Comparison of ENCODE assay signal across 8 cellular contexts in the genomic region with DNA sequence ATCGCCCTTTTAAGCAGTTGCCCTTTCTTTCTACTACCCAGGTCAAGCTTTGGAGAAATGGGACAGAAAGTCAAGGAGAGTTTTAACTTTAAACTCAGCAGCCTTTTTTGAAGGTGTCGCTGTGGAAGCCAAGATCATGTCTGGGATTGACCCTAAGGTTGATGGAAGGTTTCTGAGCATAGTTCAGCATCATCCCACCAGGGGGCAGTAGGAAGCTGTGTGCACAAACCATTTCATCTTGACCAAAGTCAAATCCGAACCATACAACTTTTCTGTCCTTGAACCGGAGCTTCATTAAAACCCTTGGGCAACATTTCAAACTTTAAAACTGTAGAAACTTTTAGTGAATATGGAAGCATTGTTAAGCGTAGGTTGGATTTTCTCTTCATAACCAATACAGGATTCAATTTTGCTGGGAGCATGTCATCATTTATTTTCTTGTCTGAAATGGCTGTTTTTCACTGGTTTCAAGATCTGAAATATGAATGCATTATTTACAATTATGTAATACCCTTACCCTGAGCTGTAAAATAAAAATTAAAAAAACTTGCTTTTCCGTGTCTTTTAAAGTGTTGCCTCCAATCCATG.
DNase-seq lines count a peak whose midpoint lies in the region; ATAC-seq and TF ChIP-seq lines count a peak whose summit lies in the region.

No MANE protein-coding gene starts in this region.

- POLR2A ChIA-PET in naive thymus-derived CD8-positive, alpha-beta T cell (lab: Charles Lee), result no interaction called here

- DNase-seq in HL-60 (ENCODE audit: low read depth in 1 of 2, low spot score in 1 of 2) (peak; percentile 2 to 5), fibroblast of lung (ENCODE audit: low read depth in 2 of 2) (peak; percentile 40 to 60), neural progenitor cell (ENCODE audit: low spot score) (peak; percentile 69), GF-D8 (lab: John Stamatoyannopoulos, UW) (no peak)
- DNase-seq in naive thymus-derived CD8-positive, alpha-beta T cell, result no peak

- H3K9me3 ChIP-seq in fibroblast of lung (ENCODE audit: control insufficient read depth, insufficient read depth, low read depth, low read length) (no peaks in the 10 kb centered on the region), neural progenitor cell (ENCODE audit: low read depth) (no peaks in the 10 kb centered on the region)

- no peaks in the 10 kb centered on the region for H3K9me3 Mint-ChIP-seq in neural progenitor cell
- no peaks in the 10 kb centered on the region for H3K9me3 Mint-ChIP-seq in naive thymus-derived CD8-positive, alpha-beta T cell

- H3K4me2 ChIP-seq in fibroblast of lung (ENCODE audit: extremely low read depth, insufficient read depth, low read length) (no peak overlapping the region), neural progenitor cell (no peak overlapping the region)

- H4K20me1 ChIP-seq in fibroblast of lung (ENCODE audit: control insufficient read depth, extremely low read depth, insufficient read depth, low read length) (no peaks in the 10 kb centered on the region), neural progenitor cell (ENCODE audit: low read depth) (no peaks in the 10 kb centered on the region)

- H3K27me3 ChIP-seq in HL-60 (ENCODE audit: insufficient read depth, poor library complexity, severe bottlenecking), result no peaks in the 10 kb centered on the region
- H3K27me3 ChIP-seq in fibroblast of lung (ENCODE audit: control insufficient read depth, insufficient read depth, low read length), result no peaks in the 10 kb centered on the region
- H3K27me3 ChIP-seq in neural progenitor cell, result no peaks in the 10 kb centered on the region

- TF ChIP-seq CTCF in C4-2B (conservative IDR thresholded peaks at IDR 0.05) (peak; percentile 95), HL-60 (IDR thresholded peaks at IDR 0.05; ENCODE audit: insufficient read depth, low read length) (peak; percentile 28), fibroblast of lung (conservative IDR thresholded peaks at IDR 0.05 in 1 of 2, IDR thresholded peaks at IDR 0.05 in 1 of 2; ENCODE audit: low read depth in 1 of 2, low read length in 2 of 2) (peak; percentile 79 to 88), neural progenitor cell (IDR thresholded peaks at IDR 0.05) (peak; percentile 93)

- H3K4me3 ChIP-seq in HL-60 (replicated peaks; ENCODE audit: insufficient read depth, low read length) (no peak overlapping the region), fibroblast of lung (replicated peaks in 1 of 4; ENCODE audit: control extremely low read depth in 1 of 4, insufficient read depth in 1 of 4, low read depth in 3 of 4, low read length in 4 of 4) (no peak overlapping the region), neural progenitor cell (no peak overlapping the region)

- H3K4me1 Mint-ChIP-seq in neural progenitor cell, result peaks cover 3% of the 10 kb centered on the region
- no peaks in the 10 kb centered on the region for H3K4me1 Mint-ChIP-seq in naive thymus-derived CD8-positive, alpha-beta T cell

- no peak overlapping the region for H2AFZ ChIP-seq in fibroblast of lung (ENCODE audit: low read length)
- no peak overlapping the region for H2AFZ ChIP-seq in neural progenitor cell (replicated peaks)

- H3K36me3 Mint-ChIP-seq in neural progenitor cell, result no peaks in the 10 kb centered on the region
- no peaks in the 10 kb centered on the region for H3K36me3 Mint-ChIP-seq in naive thymus-derived CD8-positive, alpha-beta T cell

- ATAC-seq in GM18508 (IDR thresholded peaks at IDR 0.05; ENCODE audit: insufficient read depth, unreplicated experiment), result peak; percentile 54
- peak; percentile 87 for ATAC-seq in SK-N-SH treated with all-trans-retinoic acid at 6 μM for 48 hours
- no peak for ATAC-seq in naive thymus-derived CD8-positive, alpha-beta T cell

- no peak overlapping the region for H3K27ac Mint-ChIP-seq in neural progenitor cell
- no peak overlapping the region for H3K27ac Mint-ChIP-seq in naive thymus-derived CD8-positive, alpha-beta T cell

- no peaks in the 10 kb centered on the region for H3K36me3 ChIP-seq in fibroblast of lung (ENCODE audit: control insufficient read depth, insufficient read depth, low read length)
- H3K36me3 ChIP-seq in neural progenitor cell, result no peaks in the 10 kb centered on the region

- H3K4me3 Mint-ChIP-seq in neural progenitor cell, result no peak overlapping the region
- H3K4me3 Mint-ChIP-seq in naive thymus-derived CD8-positive, alpha-beta T cell, result no peak overlapping the region

- H3K4me1 ChIP-seq in fibroblast of lung (ENCODE audit: control insufficient read depth, extremely low read depth, insufficient read depth, low read length) (no peaks in the 10 kb centered on the region), neural progenitor cell (no peaks in the 10 kb centered on the region)

- H3F3A ChIP-seq in neural progenitor cell (ENCODE audit: low read depth), result no peaks in the 10 kb centered on the region

- no peak overlapping the region for H3K9ac ChIP-seq in fibroblast of lung (ENCODE audit: insufficient read depth, low read length)
- H3K9ac ChIP-seq in neural progenitor cell, result no peak overlapping the region

- H3K27ac ChIP-seq in C4-2B, result no peak overlapping the region
- no peak overlapping the region for H3K27ac ChIP-seq in HL-60 (replicated peaks)
- H3K27ac ChIP-seq in fibroblast of lung (ENCODE audit: insufficient read depth, low read length), result no peak overlapping the region
- H3K27ac ChIP-seq in neural progenitor cell, result no peak overlapping the region

- no peaks in the 10 kb centered on the region for H3K27me3 Mint-ChIP-seq in neural progenitor cell (ENCODE audit: insufficient read depth, low read depth)
- H3K27me3 Mint-ChIP-seq in naive thymus-derived CD8-positive, alpha-beta T cell, result peaks cover 0 to 4% (median 0%) of the 10 kb centered on the region in 5 donors

- H3K79me2 ChIP-seq in fibroblast of lung (ENCODE audit: control insufficient read depth, insufficient read depth, low read length), result no peaks in the 10 kb centered on the region
- no peaks in the 10 kb centered on the region for H3K79me2 ChIP-seq in neural progenitor cell (ENCODE audit: low read depth)

TF ChIP-seq in SK-N-SH treated with all-trans-retinoic acid at 6 μM for 48 hours, 23 proteins besides CTCF, POLR2A, EP300 and RAD21 (continues in another document):
- TF ChIP-seq BACH2 (CRISPR knock-in tag; IDR thresholded peaks at IDR 0.05; ENCODE audit: borderline replicate concordance) (no peak), OSR1 (CRISPR knock-in tag; IDR thresholded peaks at IDR 0.05) (no peak), ISL1 (CRISPR knock-in tag; IDR thresholded peaks at IDR 0.05) (no peak), ZNF70 (CRISPR knock-in tag; IDR thresholded peaks at IDR 0.05) (no peak), ARNTL (CRISPR knock-in tag; IDR thresholded peaks at IDR 0.05; ENCODE audit: borderline replicate concordance, low read depth) (no peak), ZFP3 (CRISPR knock-in tag; IDR thresholded peaks at IDR 0.05) (no peak)
- TF ChIP-seq, protein P1, sequence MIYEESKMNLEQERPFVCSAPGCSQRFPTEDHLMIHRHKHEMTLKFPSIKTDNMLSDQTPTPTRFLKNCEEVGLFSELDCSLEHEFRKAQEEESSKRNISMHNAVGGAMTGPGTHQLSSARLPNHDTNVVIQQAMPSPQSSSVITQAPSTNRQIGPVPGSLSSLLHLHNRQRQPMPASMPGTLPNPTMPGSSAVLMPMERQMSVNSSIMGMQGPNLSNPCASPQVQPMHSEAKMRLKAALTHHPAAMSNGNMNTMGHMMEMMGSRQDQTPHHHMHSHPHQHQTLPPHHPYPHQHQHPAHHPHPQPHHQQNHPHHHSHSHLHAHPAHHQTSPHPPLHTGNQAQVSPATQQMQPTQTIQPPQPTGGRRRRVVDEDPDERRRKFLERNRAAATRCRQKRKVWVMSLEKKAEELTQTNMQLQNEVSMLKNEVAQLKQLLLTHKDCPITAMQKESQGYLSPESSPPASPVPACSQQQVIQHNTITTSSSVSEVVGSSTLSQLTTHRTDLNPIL (CRISPR knock-in tag; IDR thresholded peaks at IDR 0.05; ENCODE audit: low read depth), result no peak
- TF ChIP-seq, protein P2, sequence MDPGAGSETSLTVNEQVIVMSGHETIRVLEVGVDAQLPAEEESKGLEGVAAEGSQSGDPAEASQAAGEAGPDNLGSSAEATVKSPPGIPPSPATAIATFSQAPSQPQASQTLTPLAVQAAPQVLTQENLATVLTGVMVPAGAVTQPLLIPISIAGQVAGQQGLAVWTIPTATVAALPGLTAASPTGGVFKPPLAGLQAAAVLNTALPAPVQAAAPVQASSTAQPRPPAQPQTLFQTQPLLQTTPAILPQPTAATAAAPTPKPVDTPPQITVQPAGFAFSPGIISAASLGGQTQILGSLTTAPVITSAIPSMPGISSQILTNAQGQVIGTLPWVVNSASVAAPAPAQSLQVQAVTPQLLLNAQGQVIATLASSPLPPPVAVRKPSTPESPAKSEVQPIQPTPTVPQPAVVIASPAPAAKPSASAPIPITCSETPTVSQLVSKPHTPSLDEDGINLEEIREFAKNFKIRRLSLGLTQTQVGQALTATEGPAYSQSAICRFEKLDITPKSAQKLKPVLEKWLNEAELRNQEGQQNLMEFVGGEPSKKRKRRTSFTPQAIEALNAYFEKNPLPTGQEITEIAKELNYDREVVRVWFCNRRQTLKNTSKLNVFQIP (CRISPR knock-in tag; IDR thresholded peaks at IDR 0.05; ENCODE audit: borderline replicate concordance, low read depth), result no peak
- TF ChIP-seq, protein P3, sequence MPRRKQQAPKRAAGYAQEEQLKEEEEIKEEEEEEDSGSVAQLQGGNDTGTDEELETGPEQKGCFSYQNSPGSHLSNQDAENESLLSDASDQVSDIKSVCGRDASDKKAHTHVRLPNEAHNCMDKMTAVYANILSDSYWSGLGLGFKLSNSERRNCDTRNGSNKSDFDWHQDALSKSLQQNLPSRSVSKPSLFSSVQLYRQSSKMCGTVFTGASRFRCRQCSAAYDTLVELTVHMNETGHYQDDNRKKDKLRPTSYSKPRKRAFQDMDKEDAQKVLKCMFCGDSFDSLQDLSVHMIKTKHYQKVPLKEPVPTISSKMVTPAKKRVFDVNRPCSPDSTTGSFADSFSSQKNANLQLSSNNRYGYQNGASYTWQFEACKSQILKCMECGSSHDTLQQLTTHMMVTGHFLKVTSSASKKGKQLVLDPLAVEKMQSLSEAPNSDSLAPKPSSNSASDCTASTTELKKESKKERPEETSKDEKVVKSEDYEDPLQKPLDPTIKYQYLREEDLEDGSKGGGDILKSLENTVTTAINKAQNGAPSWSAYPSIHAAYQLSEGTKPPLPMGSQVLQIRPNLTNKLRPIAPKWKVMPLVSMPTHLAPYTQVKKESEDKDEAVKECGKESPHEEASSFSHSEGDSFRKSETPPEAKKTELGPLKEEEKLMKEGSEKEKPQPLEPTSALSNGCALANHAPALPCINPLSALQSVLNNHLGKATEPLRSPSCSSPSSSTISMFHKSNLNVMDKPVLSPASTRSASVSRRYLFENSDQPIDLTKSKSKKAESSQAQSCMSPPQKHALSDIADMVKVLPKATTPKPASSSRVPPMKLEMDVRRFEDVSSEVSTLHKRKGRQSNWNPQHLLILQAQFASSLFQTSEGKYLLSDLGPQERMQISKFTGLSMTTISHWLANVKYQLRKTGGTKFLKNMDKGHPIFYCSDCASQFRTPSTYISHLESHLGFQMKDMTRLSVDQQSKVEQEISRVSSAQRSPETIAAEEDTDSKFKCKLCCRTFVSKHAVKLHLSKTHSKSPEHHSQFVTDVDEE (CRISPR knock-in tag; IDR thresholded peaks at IDR 0.05), result no peak

Comparison
In these comparisons a context has a peak if more than half of its experiments do, and no peak if none do; other contexts are left out.
1. CTCF ChIP-seq: peak in every context shown above with its lines; median percentile 95 in C4-2B; 93 in neural progenitor cell; 84 in fibroblast of lung; 28 in HL-60.
2. ATAC-seq: peak in GM18508 (single experiment) and SK-N-SH treated with all-trans-retinoic acid at 6 μM for 48 hours (single experiment); none in naive thymus-derived CD8-positive, alpha-beta T cell (0 of 2).
3. DNase-seq: peak in HL-60 (2 of 2), fibroblast of lung (2 of 2) and neural progenitor cell (single experiment); none in naive thymus-derived CD8-positive, alpha-beta T cell (0 of 10) and GF-D8 (single experiment).